In the genomic region with DNA sequence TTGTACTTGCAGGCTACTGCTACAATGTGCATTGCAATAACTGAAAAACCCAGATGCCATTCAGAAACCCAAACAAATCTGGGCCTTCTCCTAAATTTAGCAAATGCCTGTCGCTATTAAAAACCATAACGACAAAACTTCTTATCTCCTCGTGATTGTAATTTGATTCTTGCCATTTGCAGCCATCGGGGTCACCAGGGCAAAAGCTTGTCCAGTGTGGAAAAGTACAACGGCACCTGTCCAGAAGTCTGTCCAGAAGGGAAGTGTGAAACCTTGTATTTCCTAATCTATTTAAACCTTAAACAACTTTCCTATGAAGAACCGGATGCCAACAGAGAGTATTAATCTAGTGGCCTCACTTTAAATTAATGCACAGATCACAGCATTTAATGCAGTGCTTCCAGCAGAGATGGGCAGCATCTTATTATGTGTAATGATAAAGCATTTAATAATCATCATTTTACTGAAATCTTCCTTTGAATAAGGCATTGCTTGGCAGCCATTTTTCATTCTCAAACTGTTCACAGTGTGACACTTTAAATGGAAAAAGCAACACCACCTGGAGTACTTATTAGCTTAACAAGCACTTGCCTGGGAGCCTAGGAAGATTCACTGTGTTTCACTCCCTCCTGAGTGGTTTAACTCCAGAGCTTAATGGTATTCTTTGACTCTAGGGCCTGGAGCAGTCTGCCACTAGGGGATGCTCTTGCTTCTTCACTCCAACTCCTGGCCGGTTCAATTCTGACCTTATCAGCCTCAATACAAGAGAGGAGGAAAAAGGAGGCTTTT, we compare ENCODE assay signal across 8 cellular contexts. TPM values are rescaled to one million over a fixed set of nuclear protein-coding genes. Genes with fewer than 3 reads are reported as not detected.
DNase-seq lines count a peak whose midpoint lies in the region; ATAC-seq, FAIRE-seq and TF ChIP-seq lines count a peak whose summit lies in the region.

No MANE protein-coding gene starts in this region.

- TF ChIP-seq POLR2A in A549 (IDR thresholded peaks at IDR 0.05; ENCODE audit: low read length) (no peak), HCT116 (IDR thresholded peaks at IDR 0.05; ENCODE audit: borderline replicate concordance, extremely low read depth, insufficient read depth, insufficient read length) (no peak), tibial nerve (IDR thresholded peaks at IDR 0.05) (no peak)

- POLR2A ChIA-PET in A549 (lab: Yijun Ruan, JAX) (no interaction called here), HCT116 (lab: Charles Lee) (no interaction called here)

- no TSS peak for BruUV-seq in HCT116 (replicated peaks; lab: Mats Ljungman, UMichigan)

- DNase-seq in A549 (ENCODE audit: low read depth in 1 of 2, low spot score in 1 of 2) (peak; percentile 58 to 71), GM10266 (ENCODE audit: extremely low spot score) (peak; percentile 38), HCT116 (ENCODE audit: low read depth, low spot score) (peak; percentile 59), LoVo (ENCODE audit: low spot score) (peak; percentile 52), SHP77 (lab: John Stamatoyannopoulos, UW) (peak; percentile 79 to 87), dermis microvascular lymphatic vessel endothelial cell (ENCODE audit: low read depth in 2 of 2) (peak; percentile 63), lung microvascular endothelial cell (ENCODE audit: low read depth in 2 of 2) (peak; percentile 62 to 80), tibial nerve (ENCODE audit: low spot score in 2 of 2) (peak; percentile 49 to 85)

- CTCF ChIA-PET in A549 (lab: Yijun Ruan, JAX) = interaction anchor here (0.5 to 2.3 kb wide), 40 partner anchors 8 to 1331 kb away, joined by 3 to 18 read pairs (median 4); a partner anchor contains a TSS
- CTCF ChIA-PET in HCT116 (lab: Charles Lee) = interaction anchor here (0.5 to 1.9 kb wide), 28 partner anchors 11 to 939 kb away, joined by 3 to 31 read pairs (median 3); no protein-coding TSS in a partner anchor

- H3K36me3 ChIP-seq in HCT116 (ENCODE audit: control insufficient read depth in 1 of 2, insufficient read depth in 2 of 2, low read length in 2 of 2) = no peaks in the 10 kb centered on the region
- no peaks in the 10 kb centered on the region for H3K36me3 ChIP-seq in tibial nerve

- no peaks in the 10 kb centered on the region for H3K79me2 ChIP-seq in HCT116 (ENCODE audit: insufficient read depth, low read length)

- H3K9me3 ChIP-seq in A549 = no peaks in the 10 kb centered on the region
- H3K9me3 ChIP-seq in HCT116 (ENCODE audit: control insufficient read depth in 1 of 2, insufficient read depth in 1 of 2, low read depth in 1 of 2, low read length in 2 of 2) = no peaks in the 10 kb centered on the region
- H3K9me3 ChIP-seq in tibial nerve = no peaks in the 10 kb centered on the region

- WGBS in A549 (ENCODE audit: missing lambda C conversion rate) = 44% methylated on average over 7 of the region's 7 CpGs
- WGBS in tibial nerve, 2 donors = 51 to 57% methylated on average over 7 of the region's 7 CpGs

- TF ChIP-seq CTCF in A549 (IDR thresholded peaks at IDR 0.05) = peak; percentile 85
- TF ChIP-seq CTCF in GM10266 (IDR thresholded peaks at IDR 0.05; ENCODE audit: control insufficient read depth, insufficient read depth, low read depth, missing control alignments) = peak; percentile 83
- TF ChIP-seq CTCF in HCT116 (IDR thresholded peaks at IDR 0.05 in 2 of 3, conservative IDR thresholded peaks at IDR 0.05 in 1 of 3; ENCODE audit: borderline replicate concordance in 1 of 3, insufficient read depth in 1 of 3, low read depth in 2 of 3, low read length in 2 of 3) = peak; percentile 68 to 99 (median 99)
- peak; percentile 87 to 95 (median 88) for TF ChIP-seq CTCF in tibial nerve (IDR thresholded peaks at IDR 0.05)

- H2AFZ ChIP-seq in HCT116 (ENCODE audit: low read depth, low read length, poor library complexity, severe bottlenecking) = peak overlapping the region; percentile 48

- H3K4me2 ChIP-seq in A549 (no peak overlapping the region), HCT116 (ENCODE audit: low read length) (no peak overlapping the region)

- ATAC-seq in A549 = peak; percentile 93 to 99
- ATAC-seq in HCT116 = peak; percentile 100

- intact Hi-C loops in HCT116 (cut with micrococcal nuclease) = loop anchor here (1.0 to 5.0 kb wide), 5 partner anchors 363 to 939 kb away; no protein-coding TSS in a partner anchor

- FAIRE-seq in A549 (lab: Jason Lieb, UNC) = no peak

- H3K27me3 ChIP-seq in HCT116 (ENCODE audit: insufficient read depth, low read length) (no peaks in the 10 kb centered on the region), tibial nerve (no peaks in the 10 kb centered on the region)

- H3K4me1 ChIP-seq in A549 = no peaks in the 10 kb centered on the region
- H3K4me1 ChIP-seq in HCT116 (ENCODE audit: control insufficient read depth in 1 of 2, insufficient read depth in 2 of 2, low read length in 2 of 2) = no peaks in the 10 kb centered on the region
- peaks cover 0 to 33% (median 2%) of the 10 kb centered on the region in 4 donors for H3K4me1 ChIP-seq in tibial nerve

- H3K4me3 ChIP-seq in A549 (no peak overlapping the region), HCT116 (replicated peaks in 1 of 2; ENCODE audit: low read depth in 1 of 2, low read length in 2 of 2) (no peak overlapping the region), tibial nerve (no peak overlapping the region)

- TF ChIP-seq EP300 in A549 (IDR thresholded peaks at IDR 0.05) (no peak), tibial nerve (IDR thresholded peaks at IDR 0.05) (peak in 1 of 2 donors; percentile 52)

- RAD21 ChIA-PET in HCT116 (lab: Charles Lee; ENCODE audit: low non-redundant PET in 1 of 2, low total read pairs in 2 of 2, uncharacterized antibody in 2 of 2, unreplicated experiment in 2 of 2) = no interaction called here

- H3K9ac ChIP-seq in HCT116 (ENCODE audit: low read length) = no peak overlapping the region

- H3K9me2 ChIP-seq in HCT116 (ENCODE audit: insufficient read depth) = no peaks in the 10 kb centered on the region

- no peaks in the 10 kb centered on the region for H4K20me1 ChIP-seq in HCT116 (ENCODE audit: insufficient read depth)

- H3K27ac ChIP-seq in A549 (no peak overlapping the region), HCT116 (ENCODE audit: low read depth, low read length) (no peak overlapping the region), tibial nerve (peak overlapping the region in 3 of 4 donors; percentile 24 to 80 (median 74))

- TF ChIP-seq RAD21 in A549 (conservative IDR thresholded peaks at IDR 0.05 in 1 of 2, IDR thresholded peaks at IDR 0.05 in 1 of 2) (peak; percentile 88 to 96), HCT116 (IDR thresholded peaks at IDR 0.05; ENCODE audit: low read depth) (peak; percentile 89)

TF ChIP-seq in A549, 52 proteins besides CTCF, POLR2A, EP300 and RAD21:
- TF ChIP-seq MAZ (IDR thresholded peaks at IDR 0.05; ENCODE audit: borderline replicate concordance, low read depth, low read length) (no peak), SMC3 (IDR thresholded peaks at IDR 0.05) (peak; percentile 83)
TF ChIP-seq in A549: peak in this region for 1.

TF ChIP-seq in HCT116, 20 proteins besides CTCF, POLR2A, EP300 and RAD21:
- TF ChIP-seq POLR2AphosphoS5 (IDR thresholded peaks at IDR 0.05; ENCODE audit: low read depth, low read length) (no peak), YY1 (IDR thresholded peaks at IDR 0.05; ENCODE audit: extremely low read depth, insufficient replicate concordance, low read depth, low read length) (peak; percentile 39), SRF (IDR thresholded peaks at IDR 0.05; ENCODE audit: low read depth) (no peak)
TF ChIP-seq in HCT116: peak in this region for 1.

RNA-seq across cellular contexts. Expression of a gene that starts 4.9 kb away (rescaled TPM):
- polyA plus RNA-seq in A549 (2011; rRNA removed) (0.07 TPM in 1 of 2 replicates, not detected in the other), A549 (2017; fragmentation: RNase III; extraction: RNeasy Plus Mini Kit Qiagen cat#74134 plus additional on column Dnase treatment) (not detected in 3 replicates)
- polyA plus RNA-seq in A549 (2012; cell fraction: cytosol; rRNA removed) = not detected in 2 replicates
- not detected in 2 replicates for polyA plus RNA-seq in A549 (2012; cell fraction: nucleus; rRNA removed)
- not detected in 2 replicates for polyA minus RNA-seq in A549 (2011; rRNA and poly(A)+ RNA removed)
- total RNA-seq in HCT116 (2021; ENCODE audit: unreplicated experiment) (0.74 TPM), dermis microvascular lymphatic vessel endothelial cell (under 0.01 and 0.51 TPM in 2 replicates), lung microvascular endothelial cell (under 0.01 and 0.40 TPM in 2 replicates), tibial nerve (100 to 1,000 TPM in 2 of 4 donors, 10 to 100 TPM in 2; 87.0 to 239 (median 104) TPM)
- not detected in 2 replicates for polyA plus RNA-seq in HCT116 (2012)

Comparison
In these comparisons a context has a peak if more than half of its experiments do, and no peak if none do; other contexts are left out.
1. H3K27ac ChIP-seq: peak in tibial nerve (3 of 4); none in A549 (0 of 2) and HCT116 (single experiment).
2. RNA of a gene that starts 4.9 kb away (total RNA-seq): 87.0 to 239 TPM in tibial nerve; 0.74 TPM in HCT116 (single experiment), under 0.01 to 0.40 TPM in lung microvascular endothelial cell and under 0.01 to 0.51 TPM in dermis microvascular lymphatic vessel endothelial cell; every median in the first group is over 10 times any median in the second.
3. Peak in every context shown above with its lines, with median percentiles within 50 percentile points of each other: DNase-seq and CTCF ChIP-seq.